8 cellular contexts compared by ENCODE assay signal in genomic region chr4:139556735-139557505, GRCh38. TPM values are rescaled to one million over a fixed set of nuclear protein-coding genes. Genes with fewer than 3 reads are reported as not detected.
DNase-seq lines count a peak whose midpoint lies in the region; TF ChIP-seq lines count a peak whose summit lies in the region.

No MANE protein-coding gene starts in this region.

- H2AFZ ChIP-seq in GM23248: peak overlapping the region; percentile 92

- H3K4me1 Mint-ChIP-seq in CD8-positive, alpha-beta memory T cell: peaks cover 48 to 81% (median 66%) of the 10 kb centered on the region in 3 donors

- H3K27ac Mint-ChIP-seq in CD8-positive, alpha-beta memory T cell: peak overlapping the region; percentile 93 to 100 (median 98)

- H3K36me3 Mint-ChIP-seq in CD8-positive, alpha-beta memory T cell: peaks cover 0 to 16% (median 0%) of the 10 kb centered on the region in 3 donors

- H3K36me3 ChIP-seq in CD8-positive, alpha-beta memory T cell (ENCODE audit: insufficient read depth, low read length): no peaks in the 10 kb centered on the region
- no peaks in the 10 kb centered on the region for H3K36me3 ChIP-seq in GM23248 (ENCODE audit: low read depth)
- no peaks in the 10 kb centered on the region for H3K36me3 ChIP-seq in right atrium auricular region

- in situ Hi-C loops in GM23248 (cut with MboI): no loop called here

- H3K4me1 ChIP-seq in CD8-positive, alpha-beta memory T cell (ENCODE audit: insufficient read depth, low read length): peaks cover 30% of the 10 kb centered on the region
- peaks cover 26% of the 10 kb centered on the region for H3K4me1 ChIP-seq in GM23248 (ENCODE audit: insufficient read depth)
- peaks cover 0 to 59% of the 10 kb centered on the region in 2 donors for H3K4me1 ChIP-seq in right atrium auricular region

- peak overlapping the region; percentile 92 to 99 (median 98) for H3K4me3 Mint-ChIP-seq in CD8-positive, alpha-beta memory T cell

- POLR2A ChIA-PET in CD8-positive, alpha-beta memory T cell (lab: Charles Lee): interaction anchor here (0.5 to 3.4 kb wide), 7 partner anchors 13 to 816 kb away, joined by 3 to 31 read pairs (median 7); partner anchors contain the start of genes ELF2, NAA15, NDUFC1 and RAB33B

- H3K9ac ChIP-seq in GM23248: peak overlapping the region; percentile 94

- 2 to 4% methylated on average over 45 to 56 of the region's 56 CpGs for WGBS in GM23248 (ENCODE audit: low coverage in 1 of 2, low lambda C conversion rate in 2 of 2, missing lambda C conversion rate in 2 of 2), 2 experiments

- H3K4me3 ChIP-seq in CD8-positive, alpha-beta memory T cell (ENCODE audit: low read length): peak overlapping the region; percentile 81
- H3K4me3 ChIP-seq in GM23248: peak overlapping the region; percentile 88
- H3K4me3 ChIP-seq in right atrium auricular region: peak overlapping the region; percentile 79 to 80

- peak; percentile 30 to 79 (median 52) for DNase-seq in CD8-positive, alpha-beta memory T cell
- DNase-seq in GM23248: peak; percentile 63
- peak; percentile 87 for DNase-seq in NCI-H1092 treated with DMSO at 0.1 percent for 48 hours (lab: John Stamatoyannopoulos, UW)
- peak; percentile 61 for DNase-seq in SKM-1 treated with dmso at 0.1 percent for 144 hours (lab: John Stamatoyannopoulos, UW; ENCODE audit: unreplicated experiment)
- DNase-seq in activated naive CD8-positive, alpha-beta T cell treated with anti-CD3 and anti-CD28 coated beads, Interleukin-2, amount 50 U/mL, for 16 hours (ENCODE audit: low read depth, low spot score): peak; percentile 11
- peak; percentile 80 for DNase-seq in right atrium auricular region (ENCODE audit: low spot score)
- DNase-seq in putamen (ENCODE audit: low spot score): peak; percentile 53
- DNase-seq in NK-92 treated with Interleukin-12 subunit alpha and Interleukin-12 subunit beta, amount 100 ng/mL, for 24 hours (lab: John Stamatoyannopoulos, UW): no peak

- peaks cover 31% of the 10 kb centered on the region for H3K79me2 ChIP-seq in GM23248 (ENCODE audit: insufficient read depth)

- H3K27me3 ChIP-seq in CD8-positive, alpha-beta memory T cell (ENCODE audit: insufficient read depth, low read length, poor library complexity, severe bottlenecking): no peaks in the 10 kb centered on the region
- peaks cover 23% of the 10 kb centered on the region for H3K27me3 ChIP-seq in GM23248 (replicated peaks; ENCODE audit: insufficient read depth)
- no peaks in the 10 kb centered on the region for H3K27me3 ChIP-seq in right atrium auricular region

- H3K9me3 ChIP-seq in CD8-positive, alpha-beta memory T cell (ENCODE audit: low read length): no peaks in the 10 kb centered on the region
- H3K9me3 ChIP-seq in GM23248 (ENCODE audit: low read depth) (no peaks in the 10 kb centered on the region), right atrium auricular region (no peaks in the 10 kb centered on the region)

- peak overlapping the region; percentile 98 for H3K4me2 ChIP-seq in GM23248 (ENCODE audit: unreplicated experiment)

- TF ChIP-seq CTCF in right atrium auricular region (IDR thresholded peaks at IDR 0.05): peak in 1 of 2 donors; percentile 53

- H3K9me2 ChIP-seq in GM23248 (ENCODE audit: insufficient read depth): no peaks in the 10 kb centered on the region

- H3K27me3 Mint-ChIP-seq in CD8-positive, alpha-beta memory T cell: peaks cover 4 to 13% of the 10 kb centered on the region in 2 donors

- peaks cover 18% of the 10 kb centered on the region for H3F3A ChIP-seq in GM23248 (ENCODE audit: insufficient read depth)

- H3K27ac ChIP-seq in CD8-positive, alpha-beta memory T cell (ENCODE audit: low read depth, low read length): peak overlapping the region; percentile 79
- peak overlapping the region; percentile 85 for H3K27ac ChIP-seq in GM23248
- H3K27ac ChIP-seq in right atrium auricular region: peak overlapping the region; percentile 94 to 98

- H4K20me1 ChIP-seq in GM23248 (ENCODE audit: insufficient read depth): no peaks in the 10 kb centered on the region

- no peaks in the 10 kb centered on the region for H3K9me3 Mint-ChIP-seq in CD8-positive, alpha-beta memory T cell

- CTCF ChIA-PET in CD8-positive, alpha-beta memory T cell (lab: Charles Lee): interaction anchor here (0.6 to 2.0 kb wide), 7 partner anchors 13 to 255 kb away, joined by 3 to 11 read pairs (median 4); partner anchors contain the start of gene NDUFC1

RNA-seq across cellular contexts. Expression of gene SETD7, which starts 0.9 kb away (rescaled TPM):
- total RNA-seq in CD8-positive, alpha-beta memory T cell: 10 to 100 TPM; 15.2 to 17.0 TPM
- polyA plus RNA-seq in CD8-positive, alpha-beta memory T cell: 2.0 TPM
- 82.5 and 101 TPM in 2 replicates for total RNA-seq in GM23248 (2014; rRNA removed; shearing (Covaris generic))
- 31.6 and 34.0 TPM in 2 replicates for polyA plus RNA-seq in GM23248 (2016; fragmentation: Nextera tagmentation; extraction: Ambion mirVana)
- total RNA-seq in right atrium auricular region: 10 to 100 TPM; 51.8 to 69.5 TPM
